Comparison of ENCODE assay signal across 1 cellular context in genomic region chr20:44609511-44610312, GRCh38.
A peak's percentile ranks its signal among the peaks of the same experiment; 100 is the strongest.
TF ChIP-seq lines count a peak whose summit lies in the region.

No MANE protein-coding gene starts in this region.

TF ChIP-seq in GM12878, 131 proteins besides CTCF, POLR2A, EP300 and RAD21 (continued from another document):
- peak; percentile 47 for TF ChIP-seq E4F1 (IDR thresholded peaks at IDR 0.05; ENCODE audit: borderline replicate concordance, partially characterized antibody)
- TF ChIP-seq RBBP5 (conservative IDR thresholded peaks at IDR 0.05): no peak
- TF ChIP-seq BCLAF1 (IDR thresholded peaks at IDR 0.05): no peak
- TF ChIP-seq WRNIP1 (IDR thresholded peaks at IDR 0.05; ENCODE audit: borderline replicate concordance, low read depth, low read length): no peak
- no peak for TF ChIP-seq ASH2L (IDR thresholded peaks at IDR 0.05; ENCODE audit: borderline replicate concordance, low read depth)
- peak; percentile 13; the same call in 1 of the 2 replicates for TF ChIP-seq CEBPZ (IDR thresholded peaks at IDR 0.05; ENCODE audit: low read depth, low read length)
- TF ChIP-seq JUNB (IDR thresholded peaks at IDR 0.05): no peak
- no peak for TF ChIP-seq RFX5 (IDR thresholded peaks at IDR 0.05; ENCODE audit: low read depth, low read length)
- TF ChIP-seq POLR2AphosphoS2 (IDR thresholded peaks at IDR 0.05; ENCODE audit: low read depth, low read length): no peak
- TF ChIP-seq HDAC2 (IDR thresholded peaks at IDR 0.05): no peak
- no peak for TF ChIP-seq CBX3 (IDR thresholded peaks at IDR 0.05; ENCODE audit: borderline replicate concordance, low read depth)
- no peak for TF ChIP-seq SMAD1 (IDR thresholded peaks at IDR 0.05; ENCODE audit: low read depth, partially characterized antibody)
- TF ChIP-seq MYC (IDR thresholded peaks at IDR 0.05; ENCODE audit: insufficient read depth, insufficient read length, insufficient replicate concordance, low read length, severe bottlenecking): no peak
- TF ChIP-seq CEBPB (IDR thresholded peaks at IDR 0.05; ENCODE audit: borderline replicate concordance in 1 of 2, low read depth in 2 of 2, low read length in 2 of 2): no peak
